7 cellular contexts compared by ENCODE assay signal in the genomic region with DNA sequence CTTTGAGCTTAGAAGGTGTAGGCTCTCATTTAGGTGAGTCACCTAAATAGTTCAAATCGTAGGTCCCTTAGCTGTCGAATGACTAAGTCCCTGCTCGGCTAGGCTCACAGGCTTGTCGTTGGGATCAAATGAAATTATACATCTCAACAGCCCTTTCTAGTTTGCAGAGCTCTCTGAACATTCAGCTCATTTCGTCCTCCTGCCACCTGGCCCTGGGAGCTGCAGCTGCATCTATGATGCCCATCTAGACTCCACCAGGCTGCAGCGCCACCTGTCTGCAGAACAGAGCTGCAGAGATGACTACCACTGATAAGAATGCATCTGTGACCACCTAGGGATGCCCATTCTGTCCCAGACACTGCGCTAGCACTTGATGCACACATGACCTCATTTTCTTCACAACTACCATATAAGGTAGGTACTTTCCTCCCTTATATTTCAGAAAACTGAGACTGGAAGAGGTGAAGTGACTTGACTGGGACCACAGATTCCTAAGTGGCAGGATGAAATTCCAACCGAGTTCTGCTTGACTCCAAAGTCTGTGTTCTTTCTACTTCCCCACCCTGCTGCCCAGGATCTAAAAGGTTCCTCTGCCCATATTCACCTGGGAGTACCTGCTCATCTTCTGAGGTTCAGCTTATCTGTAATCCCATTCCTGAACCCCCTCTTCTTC.
DNase-seq lines count a peak whose midpoint lies in the region; ATAC-seq and TF ChIP-seq lines count a peak whose summit lies in the region.

No MANE protein-coding gene starts in this region.

- TF ChIP-seq CTCF in GM10266 (IDR thresholded peaks at IDR 0.05; ENCODE audit: control insufficient read depth, insufficient read depth, low read depth, missing control alignments): peak; percentile 84
- peak; percentile 64 for TF ChIP-seq CTCF in fibroblast of villous mesenchyme (IDR thresholded peaks at IDR 0.05; ENCODE audit: insufficient read depth, low read depth, low read length)

- peak; percentile 52 for DNase-seq in GM10266 (ENCODE audit: extremely low spot score)
- DNase-seq in NCI-H2107 (lab: John Stamatoyannopoulos, UW): peak; percentile 59
- DNase-seq in activated CD4-positive, alpha-beta T cell treated with anti-CD3 and anti-CD28 coated beads, Interleukin-2, amount 50 U/mL, for 48 hours: peak; percentile 63 to 71
- peak; percentile 35 for DNase-seq in fibroblast of villous mesenchyme (ENCODE audit: low read depth)
- peak; percentile 10 for DNase-seq in putamen (ENCODE audit: low spot score)

- no peak overlapping the region for H3K4me3 ChIP-seq in fibroblast of villous mesenchyme (ENCODE audit: low read depth, low read length)

- ATAC-seq in HG02759 (IDR thresholded peaks at IDR 0.05; ENCODE audit: unreplicated experiment) (peak; percentile 78), GM18861 (IDR thresholded peaks at IDR 0.05; ENCODE audit: unreplicated experiment) (no peak)

Comparison
In these comparisons a context has a peak if more than half of its experiments do, and no peak if none do; other contexts are left out.
1. DNase-seq: peak in every context shown above with its lines; median percentile 67 in activated CD4-positive, alpha-beta T cell treated with anti-CD3 and anti-CD28 coated beads, Interleukin-2, amount 50 U/mL, for 48 hours; 59 in NCI-H2107; 52 in GM10266; 35 in fibroblast of villous mesenchyme; 10 in putamen.